ENCODE assay signal across 9 cellular contexts in the genomic region with DNA sequence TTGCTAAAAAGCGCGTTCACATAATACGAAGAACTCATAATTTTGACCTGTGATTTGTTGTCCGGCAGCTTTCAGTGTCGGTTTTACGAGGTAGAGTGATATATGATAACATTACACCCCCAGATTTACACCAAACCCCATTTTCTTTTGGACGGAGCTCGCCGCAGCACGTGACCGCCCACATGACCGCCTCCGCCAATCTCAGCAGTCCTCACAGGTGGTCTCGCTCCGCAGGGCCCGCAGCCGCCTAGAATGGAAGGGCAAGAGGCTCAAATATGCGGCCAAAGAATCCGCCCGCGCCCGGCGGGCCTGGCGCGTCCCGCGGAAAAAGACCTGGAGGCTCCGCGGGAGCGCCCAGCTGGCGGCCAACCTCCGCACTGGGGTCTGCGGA. TPM values are rescaled to one million over a fixed set of nuclear protein-coding genes. Genes with fewer than 3 reads are reported as not detected.
DNase-seq lines count a peak whose midpoint lies in the region; ATAC-seq, FAIRE-seq and TF ChIP-seq lines count a peak whose summit lies in the region.
"Had no signal": no experiment of that assay in that cellular context is flagged by ENCODE, and none has a peak within 500 bp of the region (broad histone marks: within the 10 kb centered on the region; RNA-seq: fewer than 3 reads in every experiment).

A gene (minus strand): TSS at position 168 of the 391 bp plus-strand sequence. CDS start 130 bp downstream, at position 38.

- H3K27ac ChIP-seq in right cardiac atrium (ENCODE audit: low read length) (no peak within 1 kb of the TSS), right atrium auricular region (no peak within 1 kb of the TSS), Panc1 (ENCODE audit: low read length) (peak within 1 kb of the TSS; percentile 45; the same call in 1 of the 2 replicates), fibroblast of lung (ENCODE audit: insufficient read depth, low read length) (peak within 1 kb of the TSS; percentile 63)

- H3K4me3 ChIP-seq in right cardiac atrium (ENCODE audit: low read length) = peak within 1 kb of the TSS; percentile 23
- peak within 1 kb of the TSS in 1 of 2 donors; percentile 13 for H3K4me3 ChIP-seq in right atrium auricular region
- H3K4me3 ChIP-seq in Panc1 (ENCODE audit: low read depth in 2 of 2, low read length in 2 of 2) = no peak within 1 kb of the TSS
- peak within 1 kb of the TSS; percentile 64 to 86 (median 73) for H3K4me3 ChIP-seq in fibroblast of lung (replicated peaks in 1 of 4; ENCODE audit: control extremely low read depth in 1 of 4, insufficient read depth in 1 of 4, low read depth in 3 of 4, low read length in 4 of 4)

- DNase-seq in right cardiac atrium (no peak), right atrium auricular region (ENCODE audit: low spot score) (no peak), Panc1 (ENCODE audit: low read depth, low spot score) (no peak), fibroblast of lung (ENCODE audit: low read depth in 2 of 2) (peak in 1 of 2 donors; percentile 73), renal cortical epithelial cell (ENCODE audit: low read depth) (no peak), frontal cortex (ENCODE audit: low spot score in 2 of 2) (no peak), GF-D8 (lab: John Stamatoyannopoulos, UW) (no peak)

- CTCF ChIA-PET in Panc1 (lab: Charles Lee) = interaction anchor here (0.6 kb wide), 2 partner anchors 65 to 300 kb away, joined by 3 to 8 read pairs; no protein-coding TSS in a partner anchor

- no peak for FAIRE-seq in frontal cortex (lab: Jason Lieb, UNC)
- FAIRE-seq: endometrium had no signal

- ATAC-seq in right cardiac atrium (no peak), Panc1 (no peak), GM21447 (IDR thresholded peaks at IDR 0.05; ENCODE audit: unreplicated experiment) (no peak)

- no peaks in the 10 kb centered on the region for H4K20me1 ChIP-seq in fibroblast of lung (ENCODE audit: control insufficient read depth, extremely low read depth, insufficient read depth, low read length)

- H3K79me2 ChIP-seq in fibroblast of lung (ENCODE audit: control insufficient read depth, insufficient read depth, low read length) = peaks cover 5% of the 10 kb centered on the region

- H3K27me3 ChIP-seq in right cardiac atrium (ENCODE audit: control insufficient read depth, insufficient read depth) (no peaks in the 10 kb centered on the region), right atrium auricular region (peaks cover 64 to 88% of the 10 kb centered on the region in 2 donors), Panc1 (ENCODE audit: control insufficient read depth, insufficient read depth, low read length) (no peaks in the 10 kb centered on the region), fibroblast of lung (ENCODE audit: control insufficient read depth, insufficient read depth, low read length) (no peaks in the 10 kb centered on the region)

- no peaks in the 10 kb centered on the region for H3K36me3 ChIP-seq in right atrium auricular region
- no peaks in the 10 kb centered on the region; the same call in 1 of the 2 replicates for H3K36me3 ChIP-seq in Panc1 (ENCODE audit: control insufficient read depth, insufficient read depth, low read length)
- no peaks in the 10 kb centered on the region for H3K36me3 ChIP-seq in fibroblast of lung (ENCODE audit: control insufficient read depth, insufficient read depth, low read length)

- H3K4me2 ChIP-seq in fibroblast of lung (ENCODE audit: extremely low read depth, insufficient read depth, low read length) = peak within 1 kb of the TSS; percentile 85

- BruUV-seq in Panc1 (replicated peaks; lab: Mats Ljungman, UMichigan) = no TSS peak

- H3K4me1 ChIP-seq in right cardiac atrium (ENCODE audit: control insufficient read depth, insufficient read depth, low read length) (peaks cover 7% of the 10 kb centered on the region), right atrium auricular region (peaks cover 0 to 58% of the 10 kb centered on the region in 2 donors), Panc1 (ENCODE audit: control insufficient read depth, insufficient read depth, low read length) (0 out of 2 replicates have a peak, but pooled peaks cover 3% of the 10 kb centered on the region), fibroblast of lung (ENCODE audit: control insufficient read depth, extremely low read depth, insufficient read depth, low read length) (peaks cover 4% of the 10 kb centered on the region)

- TF ChIP-seq CTCF in right atrium auricular region (IDR thresholded peaks at IDR 0.05) = no peak
- no peak for TF ChIP-seq CTCF in Panc1 (IDR thresholded peaks at IDR 0.05)
- TF ChIP-seq CTCF in fibroblast of lung (conservative IDR thresholded peaks at IDR 0.05 in 1 of 2, IDR thresholded peaks at IDR 0.05 in 1 of 2; ENCODE audit: low read depth in 1 of 2, low read length in 2 of 2) = no peak

- POLR2A ChIA-PET in Panc1 (lab: Charles Lee) = no interaction called here

- H2AFZ ChIP-seq in fibroblast of lung (ENCODE audit: low read length) = peak within 1 kb of the TSS; percentile 90

- H3K9me3 ChIP-seq in right cardiac atrium (ENCODE audit: control insufficient read depth, low read length) (no peaks in the 10 kb centered on the region), right atrium auricular region (no peaks in the 10 kb centered on the region), Panc1 (ENCODE audit: control insufficient read depth, insufficient read depth, low read depth, low read length) (no peaks in the 10 kb centered on the region), fibroblast of lung (ENCODE audit: control insufficient read depth, insufficient read depth, low read depth, low read length) (no peaks in the 10 kb centered on the region)

- H3K9ac ChIP-seq in fibroblast of lung (ENCODE audit: insufficient read depth, low read length) = peak within 1 kb of the TSS; percentile 67

- in situ Hi-C loops in Panc1 (cut with HindIII; ENCODE audit: low pct_unique_long_range_greater_than_20kb, low sequenced_read_pairs) = no loop called here

- WGBS in right cardiac atrium = 2% methylated on average over 33 of the region's 33 CpGs

- intact Hi-C loops in right cardiac atrium (cut with DNase I) = loop anchor here in 2 of 4 donors (10.0 kb wide), 3 partner anchors 292 to 1282 kb away; a partner anchor contains a TSS
- intact Hi-C loops in Panc1 (cut with micrococcal nuclease; ENCODE audit: unreplicated experiment) = no loop called here

RNA-seq across cellular contexts. Expression of the gene that starts here (rescaled TPM):
- total RNA-seq in right cardiac atrium (not detected), right atrium auricular region (not detected), Panc1 (2021; ENCODE audit: unreplicated experiment) (not detected), fibroblast of lung (1.0 and 1.2 TPM in 2 replicates), renal cortical epithelial cell (1.2 and 12.0 TPM in 2 replicates), frontal cortex (not detected)
- polyA plus RNA-seq in right cardiac atrium (0.11 TPM), fibroblast of lung (5.3 and 5.9 TPM in 2 replicates)
- polyA plus RNA-seq in Panc1 (2012; ENCODE audit: insufficient read length) = not detected
- polyA plus RNA-seq in fibroblast of lung (2012) = 6.8 and 7.9 TPM in 2 replicates
- polyA minus RNA-seq in fibroblast of lung (ENCODE audit: low replicate concordance) = 4.8 and 6.3 TPM in 2 replicates

Comparison
In these comparisons a context has a peak if more than half of its experiments do, and no peak if none do; other contexts are left out.
1. H3K27ac ChIP-seq: peak in Panc1 (single experiment) and fibroblast of lung (single experiment); none in right cardiac atrium (single experiment) and right atrium auricular region (0 of 2).
2. H3K4me3 ChIP-seq: peak in right cardiac atrium (single experiment) and fibroblast of lung (4 of 4); none in Panc1 (0 of 2).